Comparison of ENCODE assay signal across 16 cellular contexts in genomic region chr1:77350012-77350411, GRCh38.
"Had no signal": no experiment of that assay in that cellular context is flagged by ENCODE, and none has a peak within 500 bp of the region (broad histone marks: within the 10 kb centered on the region; RNA-seq: fewer than 3 reads in every experiment).

No MANE protein-coding gene starts in this region.

- H3K4me3 ChIP-seq: heart left ventricle, testis had no signal

- H3K9me3 Mint-ChIP-seq: activated naive CD4-positive, alpha-beta T cell treated with anti-CD3 and anti-CD28 coated beads, Interleukin-2, amount 10 ng/mL, durations not matched to agents 7 days and 5 days; activated T-helper 2 cell treated with anti-CD3 and anti-CD28 coated beads, Interferon-gamma antibody, Interleukin-2, Interleukin-4, amounts not matched to agents 10 μg/mL and 5 μg/mL and 100 μg/mL, durations not matched to agents 14 hours and 24 hours and 36 hours; brain; nephron; T-helper 1 cell treated with Interleukin-12 subunit alpha and Interleukin-12 subunit beta and Interleukin-4 antibody, amounts not matched to agents 30 μg/mL and 1 μg/mL, for 36 hours had no signal

- H3K27me3 ChIP-seq: foreskin keratinocyte, heart left ventricle, testis had no signal

- H3K36me3 ChIP-seq: heart left ventricle had no signal

- H3K27ac Mint-ChIP-seq: activated CD4-positive, alpha-beta T cell treated with anti-CD3 and anti-CD28 coated beads, Interleukin-2, amount 10 ng/mL, durations not matched to agents 7 days and 5 days; activated naive CD4-positive, alpha-beta T cell treated with anti-CD3 and anti-CD28 coated beads, Interleukin-2, amount 10 ng/mL, durations not matched to agents 7 days and 5 days; activated T-helper 2 cell treated with anti-CD3 and anti-CD28 coated beads, Interferon-gamma antibody, Interleukin-2, Interleukin-4, amounts not matched to agents 10 μg/mL and 5 μg/mL and 100 μg/mL, durations not matched to agents 14 hours and 24 hours and 36 hours; nephron; T-helper 1 cell treated with Interleukin-12 subunit alpha and Interleukin-12 subunit beta and Interleukin-4 antibody, amounts not matched to agents 30 μg/mL and 1 μg/mL, for 36 hours had no signal

- H3K4me3 Mint-ChIP-seq: activated CD4-positive, alpha-beta T cell treated with anti-CD3 and anti-CD28 coated beads, Interleukin-2, amount 10 ng/mL, durations not matched to agents 7 days and 5 days; activated naive CD4-positive, alpha-beta T cell treated with anti-CD3 and anti-CD28 coated beads, Interleukin-2, amount 10 ng/mL, durations not matched to agents 7 days and 5 days; brain; nephron; T-helper 1 cell treated with Interleukin-12 subunit alpha and Interleukin-12 subunit beta and Interleukin-4 antibody, amounts not matched to agents 30 μg/mL and 1 μg/mL, for 36 hours had no signal

- DNase-seq: activated CD4-positive, alpha-beta T cell treated with anti-CD3 and anti-CD28 coated beads, Interleukin-2, amount 10 ng/mL, durations not matched to agents 7 days and 5 days; activated CD4-positive, CD25-positive, alpha-beta regulatory T cell; activated naive CD4-positive, alpha-beta T cell treated with anti-CD3 and anti-CD28 coated beads, Interleukin-2, amount 10 ng/mL, durations not matched to agents 7 days and 5 days; amniotic stem cell; foreskin keratinocyte; heart left ventricle; stimulated activated CD4-positive, alpha-beta T cell treated with anti-CD3 and anti-CD28 coated beads, Interleukin-12 subunit alpha, Interleukin-12 subunit beta, amount 100 ng/mL, for 4 hours; stimulated activated naive CD8-positive, alpha-beta T cell treated with anti-CD3 and anti-CD28 coated beads, Interleukin-15, Interleukin-2, amounts not matched to agents 100 U/mL and 50 U/mL, for 24 hours; testis had no signal

- H3K4me1 ChIP-seq: foreskin keratinocyte, testis had no signal

- H3K27ac ChIP-seq: foreskin keratinocyte, heart left ventricle, testis had no signal

- FAIRE-seq: endometrium, urothelium cell line had no signal

- ATAC-seq: esophagus mucosa; foreskin keratinocyte; heart left ventricle; stimulated activated naive CD8-positive, alpha-beta T cell treated with anti-CD3 and anti-CD28 coated beads, Interleukin-15, Interleukin-2, amounts not matched to agents 100 U/mL and 50 U/mL, for 24 hours had no signal

- H3K36me3 Mint-ChIP-seq: activated naive CD4-positive, alpha-beta T cell treated with anti-CD3 and anti-CD28 coated beads, Interleukin-2, amount 10 ng/mL, durations not matched to agents 7 days and 5 days; brain had no signal

- H3K4me1 Mint-ChIP-seq: nephron had no signal

- H3K9me3 ChIP-seq: heart left ventricle, testis had no signal
